ENCODE assay signal across 8 cellular contexts in genomic region chr10:80463868-80464267, GRCh38. TPM values are rescaled to one million over a fixed set of nuclear protein-coding genes. Genes with fewer than 3 reads are reported as not detected.
A peak's percentile ranks its signal among the peaks of the same experiment; 100 is the strongest.
DNase-seq lines count a peak whose midpoint lies in the region; ATAC-seq, FAIRE-seq and TF ChIP-seq lines count a peak whose summit lies in the region.

No MANE protein-coding gene starts in this region.

- DNase-seq in CD8-positive, alpha-beta memory T cell = peak in 1 of 5 donors; percentile 45
- DNase-seq in endothelial cell of umbilical vein (ENCODE audit: low read depth, low spot score) (no peak), progenitor cell of endocrine pancreas (ENCODE audit: low spot score, unreplicated experiment) (no peak), DMS53 (lab: John Stamatoyannopoulos, UW) (no peak), NCI-H1694 treated with DMSO at 0.1 percent for 48 hours (lab: John Stamatoyannopoulos, UW) (no peak)

- H3K9ac ChIP-seq in SU-DHL-6 (ENCODE audit: low read length) (no peak overlapping the region), endothelial cell of umbilical vein (replicated peaks; ENCODE audit: extremely low read depth, insufficient read depth, low read length) (no peak overlapping the region)

- no TSS peak for BruUV-seq in endothelial cell of umbilical vein (replicated peaks; lab: Mats Ljungman, UMichigan)

- no peak for TF ChIP-seq POLR2A in endothelial cell of umbilical vein (IDR thresholded peaks at IDR 0.05; ENCODE audit: low read depth, low read length)

- intact Hi-C loops in endothelial cell of umbilical vein (cut with micrococcal nuclease) = no loop called here

- no peak for FAIRE-seq in endothelial cell of umbilical vein (lab: Jason Lieb, UNC)

- H3K4me1 ChIP-seq in CD8-positive, alpha-beta memory T cell (ENCODE audit: insufficient read depth, low read length) = peaks cover 100% of the 10 kb centered on the region
- peaks cover 97% of the 10 kb centered on the region for H3K4me1 ChIP-seq in endothelial cell of umbilical vein (ENCODE audit: control insufficient read depth, extremely low read depth, insufficient read depth, low read length)

- POLR2A ChIA-PET in CD8-positive, alpha-beta memory T cell (lab: Charles Lee) = interaction anchor here (0.9 to 1.6 kb wide), 4 partner anchors 9 to 35 kb away, joined by 3 to 6 read pairs (median 4); partner anchors contain the start of gene TSPAN14
- POLR2A ChIA-PET in endothelial cell of umbilical vein (lab: Charles Lee) = interaction anchor here (1.4 to 1.6 kb wide), 2 partner anchors 36 to 45 kb away, joined by 5 to 9 read pairs; no protein-coding TSS in a partner anchor

- TF ChIP-seq CTCF in SU-DHL-6 (IDR thresholded peaks at IDR 0.05; ENCODE audit: insufficient read depth, low read length, poor library complexity, severe bottlenecking) (no peak), endothelial cell of umbilical vein (IDR thresholded peaks at IDR 0.05; ENCODE audit: extremely low read depth in 1 of 2, insufficient read depth in 1 of 2, low read depth in 1 of 2, low read length in 2 of 2) (no peak), progenitor cell of endocrine pancreas (IDR thresholded peaks at IDR 0.05; ENCODE audit: unreplicated experiment) (no peak)

- H3K27ac ChIP-seq in CD8-positive, alpha-beta memory T cell (ENCODE audit: low read depth, low read length) = peak overlapping the region; percentile 22
- peak overlapping the region; percentile 26 for H3K27ac ChIP-seq in SU-DHL-6 (ENCODE audit: low read depth, low read length)
- peak overlapping the region; percentile 23 for H3K27ac ChIP-seq in endothelial cell of umbilical vein (ENCODE audit: insufficient read depth, low read depth, low read length)

- H3K4me3 Mint-ChIP-seq in CD8-positive, alpha-beta memory T cell = peak overlapping the region; percentile 80 to 99 (median 99)
- no peak overlapping the region for H3K4me3 Mint-ChIP-seq in progenitor cell of endocrine pancreas (ENCODE audit: low read depth)

- no peaks in the 10 kb centered on the region for H3K9me1 ChIP-seq in endothelial cell of umbilical vein (replicated peaks; ENCODE audit: control insufficient read depth, extremely low read depth, insufficient read depth, low read length)

- H4K20me1 ChIP-seq in SU-DHL-6 (ENCODE audit: low read depth, low read length) (no peaks in the 10 kb centered on the region; the same call in 1 of the 2 replicates), endothelial cell of umbilical vein (replicated peaks; ENCODE audit: control insufficient read depth, extremely low read depth, insufficient read depth, low read length) (peaks cover 6% of the 10 kb centered on the region)

- H3K36me3 Mint-ChIP-seq in CD8-positive, alpha-beta memory T cell = peaks cover 0 to 18% (median 8%) of the 10 kb centered on the region in 3 donors
- peaks cover 3% of the 10 kb centered on the region for H3K36me3 Mint-ChIP-seq in progenitor cell of endocrine pancreas (ENCODE audit: insufficient read depth)

- no peaks in the 10 kb centered on the region for H3K27me3 Mint-ChIP-seq in CD8-positive, alpha-beta memory T cell
- H3K27me3 Mint-ChIP-seq in progenitor cell of endocrine pancreas = no peaks in the 10 kb centered on the region

- no peaks in the 10 kb centered on the region for H3K9me3 Mint-ChIP-seq in CD8-positive, alpha-beta memory T cell
- no peaks in the 10 kb centered on the region for H3K9me3 Mint-ChIP-seq in progenitor cell of endocrine pancreas (ENCODE audit: low read depth)

- ATAC-seq in GM19035 (IDR thresholded peaks at IDR 0.05; ENCODE audit: unreplicated experiment) = no peak
- no peak for ATAC-seq in HG03432 (IDR thresholded peaks at IDR 0.05; ENCODE audit: unreplicated experiment)

- H3K4me1 Mint-ChIP-seq in CD8-positive, alpha-beta memory T cell = peaks cover 95 to 100% (median 100%) of the 10 kb centered on the region in 3 donors
- H3K4me1 Mint-ChIP-seq in progenitor cell of endocrine pancreas (ENCODE audit: low read depth) = peaks cover 89% of the 10 kb centered on the region

- H3K27ac Mint-ChIP-seq in CD8-positive, alpha-beta memory T cell = peak overlapping the region; percentile 84 to 100 (median 96)
- peak overlapping the region; percentile 97 for H3K27ac Mint-ChIP-seq in progenitor cell of endocrine pancreas

- no peaks in the 10 kb centered on the region for H3F3A ChIP-seq in SU-DHL-6 (ENCODE audit: insufficient read depth)

- H3K79me2 ChIP-seq in SU-DHL-6 (ENCODE audit: insufficient read depth, low read length) (no peaks in the 10 kb centered on the region), endothelial cell of umbilical vein (ENCODE audit: control insufficient read depth, insufficient read depth, low read length) (peaks cover 99% of the 10 kb centered on the region)

- dilution Hi-C loops in endothelial cell of umbilical vein (cut with MboI; ENCODE audit: extremely low pct_ligation_motif_present, low sequenced_read_pairs) = no loop called here

- no peaks in the 10 kb centered on the region for H3K36me3 ChIP-seq in CD8-positive, alpha-beta memory T cell (ENCODE audit: insufficient read depth, low read length)
- no peaks in the 10 kb centered on the region for H3K36me3 ChIP-seq in SU-DHL-6 (ENCODE audit: low read length)
- peaks cover 0 to 3% of the 10 kb centered on the region in 2 experiments for H3K36me3 ChIP-seq in endothelial cell of umbilical vein (ENCODE audit: control insufficient read depth in 2 of 2, extremely low read depth in 1 of 2, insufficient read depth in 2 of 2, low read length in 2 of 2)

- no peak overlapping the region for H2AFZ ChIP-seq in SU-DHL-6 (ENCODE audit: low read depth, low read length, severe bottlenecking)
- no peak overlapping the region for H2AFZ ChIP-seq in endothelial cell of umbilical vein (ENCODE audit: low read depth, low read length)

- H3K9me3 ChIP-seq in CD8-positive, alpha-beta memory T cell (ENCODE audit: low read length) = no peaks in the 10 kb centered on the region
- H3K9me3 ChIP-seq in SU-DHL-6 (ENCODE audit: insufficient read depth, low read length) (no peaks in the 10 kb centered on the region), endothelial cell of umbilical vein (replicated peaks; ENCODE audit: control insufficient read depth, insufficient read depth, low read length) (no peaks in the 10 kb centered on the region)

- CTCF ChIA-PET in CD8-positive, alpha-beta memory T cell (lab: Charles Lee) = interaction anchor here (0.8 to 27.0 kb wide), 7 partner anchors 6 to 40 kb away, joined by 3 to 498 read pairs (median 7); partner anchors contain the start of gene TSPAN14
- CTCF ChIA-PET in endothelial cell of umbilical vein (lab: Charles Lee) = interaction anchor here (0.8 to 37.4 kb wide), 6 partner anchors 9 to 42 kb away, joined by 4 to 1118 read pairs (median 10); no protein-coding TSS in a partner anchor

- H3K4me2 ChIP-seq in SU-DHL-6 (ENCODE audit: low read depth, low read length, poor library complexity, severe bottlenecking) = no peak overlapping the region
- H3K4me2 ChIP-seq in endothelial cell of umbilical vein (ENCODE audit: insufficient read depth, low read length) = peak overlapping the region; percentile 32

- H3K4me3 ChIP-seq in CD8-positive, alpha-beta memory T cell (ENCODE audit: low read length) = peak overlapping the region; percentile 53
- no peak overlapping the region for H3K4me3 ChIP-seq in SU-DHL-6 (ENCODE audit: insufficient read depth, low read length, poor library complexity, severe bottlenecking)
- no peak overlapping the region for H3K4me3 ChIP-seq in endothelial cell of umbilical vein (replicated peaks in 1 of 3; ENCODE audit: insufficient read depth in 1 of 3, low read depth in 1 of 3, low read length in 3 of 3)

- no peaks in the 10 kb centered on the region for H3K27me3 ChIP-seq in CD8-positive, alpha-beta memory T cell (ENCODE audit: insufficient read depth, low read length, poor library complexity, severe bottlenecking)
- no peaks in the 10 kb centered on the region for H3K27me3 ChIP-seq in SU-DHL-6 (ENCODE audit: low read length)
- no peaks in the 10 kb centered on the region for H3K27me3 ChIP-seq in endothelial cell of umbilical vein (ENCODE audit: control insufficient read depth in 2 of 2, insufficient read depth in 2 of 2, low read length in 2 of 2)

- no peaks in the 10 kb centered on the region for H3K9me2 ChIP-seq in SU-DHL-6 (replicated peaks; ENCODE audit: insufficient read depth, low read length)

TF ChIP-seq in endothelial cell of umbilical vein, 7 proteins besides CTCF, POLR2A, EP300 and RAD21:
- TF ChIP-seq GATA2 (IDR thresholded peaks at IDR 0.05; ENCODE audit: insufficient read depth, insufficient read length, low read depth, low read length) = no peak
- peak; percentile 9 for TF ChIP-seq POLR2AphosphoS5 (IDR thresholded peaks at IDR 0.05; ENCODE audit: insufficient read depth, low read depth, low read length)
- no peak for TF ChIP-seq MAX (IDR thresholded peaks at IDR 0.05; ENCODE audit: insufficient read depth, insufficient read length)

RNA-seq across cellular contexts. Expression of gene TSPAN14, which starts 9.8 kb away (rescaled TPM):
- 10 to 100 TPM; 46.1 to 46.8 TPM for total RNA-seq in CD8-positive, alpha-beta memory T cell
- polyA plus RNA-seq in CD8-positive, alpha-beta memory T cell = 220 TPM
- 237 and 242 TPM in 2 replicates for total RNA-seq in endothelial cell of umbilical vein
- polyA plus RNA-seq in endothelial cell of umbilical vein = 210 and 211 TPM in 2 replicates
- 175 and 189 TPM in 2 replicates for polyA plus RNA-seq in endothelial cell of umbilical vein (2011; cell fraction: cytosol; rRNA removed)
- polyA plus RNA-seq in endothelial cell of umbilical vein (2011; cell fraction: nucleus; rRNA removed) = 188 and 193 TPM in 2 replicates
- 199 and 207 TPM in 2 replicates for polyA plus RNA-seq in endothelial cell of umbilical vein (2012)
- 175 and 203 TPM in 2 replicates for polyA minus RNA-seq in endothelial cell of umbilical vein
- 8.0 TPM for polyA minus RNA-seq in endothelial cell of umbilical vein (2011; cell fraction: cytosol; rRNA and poly(A)+ RNA removed)
- 82.2 and 84.2 TPM in 2 replicates for polyA minus RNA-seq in endothelial cell of umbilical vein (2011; cell fraction: nucleus; rRNA and poly(A)+ RNA removed)
- 126 TPM in 2 replicates for total RNA-seq in progenitor cell of endocrine pancreas

RNA-seq across cellular contexts. Expression of gene PRXL2A, which starts 55.5 kb away (rescaled TPM):
- 1 to 10 TPM; 8.1 to 8.3 TPM for total RNA-seq in CD8-positive, alpha-beta memory T cell
- polyA plus RNA-seq in CD8-positive, alpha-beta memory T cell = 9.4 TPM
- total RNA-seq in endothelial cell of umbilical vein (290 and 321 TPM in 2 replicates), progenitor cell of endocrine pancreas (132 and 137 TPM in 2 replicates)
- 68.1 and 113 TPM in 2 replicates for polyA plus RNA-seq in endothelial cell of umbilical vein
- polyA plus RNA-seq in endothelial cell of umbilical vein (2011; cell fraction: cytosol; rRNA removed) = 215 and 226 TPM in 2 replicates
- 92.3 and 112 TPM in 2 replicates for polyA plus RNA-seq in endothelial cell of umbilical vein (2011; cell fraction: nucleus; rRNA removed)
- polyA plus RNA-seq in endothelial cell of umbilical vein (2012) = 256 and 281 TPM in 2 replicates
- polyA minus RNA-seq in endothelial cell of umbilical vein = 99.3 and 99.6 TPM in 2 replicates
- polyA minus RNA-seq in endothelial cell of umbilical vein (2011; cell fraction: cytosol; rRNA and poly(A)+ RNA removed) = 8.0 TPM
- polyA minus RNA-seq in endothelial cell of umbilical vein (2011; cell fraction: nucleus; rRNA and poly(A)+ RNA removed) = 28.6 and 41.4 TPM in 2 replicates

Comparison
In these comparisons a context has a peak if more than half of its experiments do, and no peak if none do; other contexts are left out.
1. RNA of gene PRXL2A, which starts 55.5 kb away (total RNA-seq): 290 to 321 TPM in endothelial cell of umbilical vein and 132 to 137 TPM in progenitor cell of endocrine pancreas; 8.1 to 8.3 TPM in CD8-positive, alpha-beta memory T cell; every median in the first group is over 10 times any median in the second.
2. Peak in every context shown above with its lines, with median percentiles within 50 percentile points of each other: H3K27ac ChIP-seq.